Comparison of ENCODE assay signal across 1 cellular context in genomic region chr17:32355649-32356377, GRCh38.
TF ChIP-seq lines count a peak whose summit lies in the region.

No MANE protein-coding gene starts in this region.

TF ChIP-seq in K562, 482 proteins besides CTCF, POLR2A, EP300 and RAD21:
- TF ChIP-seq ZNF655 (CRISPR knock-in tag; IDR thresholded peaks at IDR 0.05) (no peak), TSC22D4 (tag; IDR thresholded peaks at IDR 0.05) (no peak), RBM15 (IDR thresholded peaks at IDR 0.05; ENCODE audit: insufficient read depth, low read length) (no peak), MED1 (CRISPR knock-in tag; IDR thresholded peaks at IDR 0.05; ENCODE audit: borderline replicate concordance) (no peak), ZNF274 (IDR thresholded peaks at IDR 0.05; ENCODE audit: borderline replicate concordance, low read depth, low read length) (no peak), SUPT5H (IDR thresholded peaks at IDR 0.05) (peak; percentile 27; the same call in 1 of the 2 replicates), GATA2 (CRISPR knock-in tag; IDR thresholded peaks at IDR 0.05) (no peak), JUNB (CRISPR knock-in tag; conservative IDR thresholded peaks at IDR 0.05) (no peak), ZNF764 (CRISPR knock-in tag; IDR thresholded peaks at IDR 0.05; ENCODE audit: low read depth) (no peak), U2AF2 (optimal IDR thresholded peaks at IDR 0.05; ENCODE audit: low read depth, low read length) (no peak), ARID2 (IDR thresholded peaks at IDR 0.05) (0 out of 2 replicates have a peak, but pooled peaks have one; percentile 28), NFIC (IDR thresholded peaks at IDR 0.05) (peak; percentile 41), KLF16 (IDR thresholded peaks at IDR 0.05) (no peak), ZNF263 (CRISPR knock-in tag; IDR thresholded peaks at IDR 0.05; ENCODE audit: borderline replicate concordance) (no peak), TRIM24 (IDR thresholded peaks at IDR 0.05) (no peak), THRAP3 (IDR thresholded peaks at IDR 0.05; ENCODE audit: borderline replicate concordance) (0 out of 2 replicates have a peak, but pooled peaks have one; percentile 21), ZNF212 (CRISPR knock-in tag; IDR thresholded peaks at IDR 0.05) (no peak), ZNF311 (CRISPR knock-in tag; IDR thresholded peaks at IDR 0.05) (no peak), TCF7 (IDR thresholded peaks at IDR 0.05; ENCODE audit: borderline replicate concordance) (no peak), ZNF121 (CRISPR knock-in tag; conservative IDR thresholded peaks at IDR 0.05) (no peak), RBFOX2 (IDR thresholded peaks at IDR 0.05; ENCODE audit: low read depth, low read length) (peak; percentile 33; the same call in 1 of the 2 replicates), BRD9 (IDR thresholded peaks at IDR 0.05; ENCODE audit: low read depth, partially characterized antibody) (no peak), ZNF511 (CRISPR knock-in tag; IDR thresholded peaks at IDR 0.05) (no peak), CEBPG (CRISPR knock-in tag; IDR thresholded peaks at IDR 0.05) (no peak), CEBPG (tag; conservative IDR thresholded peaks at IDR 0.05 in 1 of 2, IDR thresholded peaks at IDR 0.05 in 1 of 2) (peak; percentile 25 to 43; a peak in 1 of 4 replicates), THAP7 (CRISPR knock-in tag; IDR thresholded peaks at IDR 0.05) (no peak), HDAC8 (tag; IDR thresholded peaks at IDR 0.05) (no peak), ATF3 (IDR thresholded peaks at IDR 0.05) (peak; percentile 65; the same call in 1 of the 2 replicates), ATF3 (CRISPR knock-in tag; conservative IDR thresholded peaks at IDR 0.05) (no peak), POLR2AphosphoS5 (IDR thresholded peaks at IDR 0.05; ENCODE audit: control insufficient read depth, insufficient read depth, low read depth, low read length) (peak; percentile 49; the same call in 1 of the 2 replicates), ZNF354B (CRISPR knock-in tag; IDR thresholded peaks at IDR 0.05) (no peak), ETS1 (conservative IDR thresholded peaks at IDR 0.05; ENCODE audit: control insufficient read depth, low read depth, low read length) (no peak), NELFE (IDR thresholded peaks at IDR 0.05; ENCODE audit: insufficient read depth, insufficient read length) (no peak), ARHGAP35 (IDR thresholded peaks at IDR 0.05; ENCODE audit: partially characterized antibody) (peak; percentile 10)
- TF ChIP-seq, protein P1, sequence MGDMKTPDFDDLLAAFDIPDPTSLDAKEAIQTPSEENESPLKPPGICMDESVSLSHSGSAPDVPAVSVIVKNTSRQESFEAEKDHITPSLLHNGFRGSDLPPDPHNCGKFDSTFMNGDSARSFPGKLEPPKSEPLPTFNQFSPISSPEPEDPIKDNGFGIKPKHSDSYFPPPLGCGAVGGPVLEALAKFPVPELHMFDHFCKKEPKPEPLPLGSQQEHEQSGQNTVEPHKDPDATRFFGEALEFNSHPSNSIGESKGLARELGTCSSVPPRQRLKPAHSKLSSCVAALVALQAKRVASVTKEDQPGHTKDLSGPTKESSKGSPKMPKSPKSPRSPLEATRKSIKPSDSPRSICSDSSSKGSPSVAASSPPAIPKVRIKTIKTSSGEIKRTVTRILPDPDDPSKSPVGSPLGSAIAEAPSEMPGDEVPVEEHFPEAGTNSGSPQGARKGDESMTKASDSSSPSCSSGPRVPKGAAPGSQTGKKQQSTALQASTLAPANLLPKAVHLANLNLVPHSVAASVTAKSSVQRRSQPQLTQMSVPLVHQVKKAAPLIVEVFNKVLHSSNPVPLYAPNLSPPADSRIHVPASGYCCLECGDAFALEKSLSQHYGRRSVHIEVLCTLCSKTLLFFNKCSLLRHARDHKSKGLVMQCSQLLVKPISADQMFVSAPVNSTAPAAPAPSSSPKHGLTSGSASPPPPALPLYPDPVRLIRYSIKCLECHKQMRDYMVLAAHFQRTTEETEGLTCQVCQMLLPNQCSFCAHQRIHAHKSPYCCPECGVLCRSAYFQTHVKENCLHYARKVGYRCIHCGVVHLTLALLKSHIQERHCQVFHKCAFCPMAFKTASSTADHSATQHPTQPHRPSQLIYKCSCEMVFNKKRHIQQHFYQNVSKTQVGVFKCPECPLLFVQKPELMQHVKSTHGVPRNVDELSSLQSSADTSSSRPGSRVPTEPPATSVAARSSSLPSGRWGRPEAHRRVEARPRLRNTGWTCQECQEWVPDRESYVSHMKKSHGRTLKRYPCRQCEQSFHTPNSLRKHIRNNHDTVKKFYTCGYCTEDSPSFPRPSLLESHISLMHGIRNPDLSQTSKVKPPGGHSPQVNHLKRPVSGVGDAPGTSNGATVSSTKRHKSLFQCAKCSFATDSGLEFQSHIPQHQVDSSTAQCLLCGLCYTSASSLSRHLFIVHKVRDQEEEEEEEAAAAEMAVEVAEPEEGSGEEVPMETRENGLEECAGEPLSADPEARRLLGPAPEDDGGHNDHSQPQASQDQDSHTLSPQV (IDR thresholded peaks at IDR 0.05) = no peak
- TF ChIP-seq, protein P2, sequence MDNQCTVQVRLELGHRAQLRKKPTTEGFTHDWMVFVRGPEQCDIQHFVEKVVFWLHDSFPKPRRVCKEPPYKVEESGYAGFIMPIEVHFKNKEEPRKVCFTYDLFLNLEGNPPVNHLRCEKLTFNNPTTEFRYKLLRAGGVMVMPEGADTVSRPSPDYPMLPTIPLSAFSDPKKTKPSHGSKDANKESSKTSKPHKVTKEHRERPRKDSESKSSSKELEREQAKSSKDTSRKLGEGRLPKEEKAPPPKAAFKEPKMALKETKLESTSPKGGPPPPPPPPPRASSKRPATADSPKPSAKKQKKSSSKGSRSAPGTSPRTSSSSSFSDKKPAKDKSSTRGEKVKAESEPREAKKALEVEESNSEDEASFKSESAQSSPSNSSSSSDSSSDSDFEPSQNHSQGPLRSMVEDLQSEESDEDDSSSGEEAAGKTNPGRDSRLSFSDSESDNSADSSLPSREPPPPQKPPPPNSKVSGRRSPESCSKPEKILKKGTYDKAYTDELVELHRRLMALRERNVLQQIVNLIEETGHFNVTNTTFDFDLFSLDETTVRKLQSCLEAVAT (IDR thresholded peaks at IDR 0.05) = 0 out of 4 replicates have a peak, but pooled peaks of 1 of the 2 experiments have one; percentile 17
- TF ChIP-seq, protein P3, sequence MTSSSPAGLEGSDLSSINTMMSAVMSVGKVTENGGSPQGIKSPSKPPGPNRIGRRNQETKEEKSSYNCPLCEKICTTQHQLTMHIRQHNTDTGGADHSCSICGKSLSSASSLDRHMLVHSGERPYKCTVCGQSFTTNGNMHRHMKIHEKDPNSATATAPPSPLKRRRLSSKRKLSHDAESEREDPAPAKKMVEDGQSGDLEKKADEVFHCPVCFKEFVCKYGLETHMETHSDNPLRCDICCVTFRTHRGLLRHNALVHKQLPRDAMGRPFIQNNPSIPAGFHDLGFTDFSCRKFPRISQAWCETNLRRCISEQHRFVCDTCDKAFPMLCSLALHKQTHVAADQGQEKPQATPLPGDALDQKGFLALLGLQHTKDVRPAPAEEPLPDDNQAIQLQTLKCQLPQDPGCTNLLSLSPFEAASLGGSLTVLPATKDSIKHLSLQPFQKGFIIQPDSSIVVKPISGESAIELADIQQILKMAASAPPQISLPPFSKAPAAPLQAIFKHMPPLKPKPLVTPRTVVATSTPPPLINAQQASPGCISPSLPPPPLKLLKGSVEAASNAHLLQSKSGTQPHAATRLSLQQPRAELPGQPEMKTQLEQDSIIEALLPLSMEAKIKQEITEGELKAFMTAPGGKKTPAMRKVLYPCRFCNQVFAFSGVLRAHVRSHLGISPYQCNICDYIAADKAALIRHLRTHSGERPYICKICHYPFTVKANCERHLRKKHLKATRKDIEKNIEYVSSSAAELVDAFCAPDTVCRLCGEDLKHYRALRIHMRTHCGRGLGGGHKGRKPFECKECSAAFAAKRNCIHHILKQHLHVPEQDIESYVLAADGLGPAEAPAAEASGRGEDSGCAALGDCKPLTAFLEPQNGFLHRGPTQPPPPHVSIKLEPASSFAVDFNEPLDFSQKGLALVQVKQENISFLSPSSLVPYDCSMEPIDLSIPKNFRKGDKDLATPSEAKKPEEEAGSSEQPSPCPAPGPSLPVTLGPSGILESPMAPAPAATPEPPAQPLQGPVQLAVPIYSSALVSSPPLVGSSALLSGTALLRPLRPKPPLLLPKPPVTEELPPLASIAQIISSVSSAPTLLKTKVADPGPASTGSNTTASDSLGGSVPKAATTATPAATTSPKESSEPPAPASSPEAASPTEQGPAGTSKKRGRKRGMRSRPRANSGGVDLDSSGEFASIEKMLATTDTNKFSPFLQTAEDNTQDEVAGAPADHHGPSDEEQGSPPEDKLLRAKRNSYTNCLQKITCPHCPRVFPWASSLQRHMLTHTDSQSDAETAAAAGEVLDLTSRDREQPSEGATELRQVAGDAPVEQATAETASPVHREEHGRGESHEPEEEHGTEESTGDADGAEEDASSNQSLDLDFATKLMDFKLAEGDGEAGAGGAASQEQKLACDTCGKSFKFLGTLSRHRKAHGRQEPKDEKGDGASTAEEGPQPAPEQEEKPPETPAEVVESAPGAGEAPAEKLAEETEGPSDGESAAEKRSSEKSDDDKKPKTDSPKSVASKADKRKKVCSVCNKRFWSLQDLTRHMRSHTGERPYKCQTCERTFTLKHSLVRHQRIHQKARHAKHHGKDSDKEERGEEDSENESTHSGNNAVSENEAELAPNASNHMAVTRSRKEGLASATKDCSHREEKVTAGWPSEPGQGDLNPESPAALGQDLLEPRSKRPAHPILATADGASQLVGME (CRISPR knock-in tag; IDR thresholded peaks at IDR 0.05) = no peak
